In genomic region chr5:132410451-132411381, GRCh38 we compare ENCODE assay signal across 1 cellular context.
A peak's percentile ranks its signal among the peaks of the same experiment; 100 is the strongest.
TF ChIP-seq lines count a peak whose summit lies in the region.

No MANE protein-coding gene starts in this region.

TF ChIP-seq in HepG2, 621 proteins besides CTCF, POLR2A, EP300 and RAD21 (continued from another document and continues in another):
- TF ChIP-seq, protein P1, sequence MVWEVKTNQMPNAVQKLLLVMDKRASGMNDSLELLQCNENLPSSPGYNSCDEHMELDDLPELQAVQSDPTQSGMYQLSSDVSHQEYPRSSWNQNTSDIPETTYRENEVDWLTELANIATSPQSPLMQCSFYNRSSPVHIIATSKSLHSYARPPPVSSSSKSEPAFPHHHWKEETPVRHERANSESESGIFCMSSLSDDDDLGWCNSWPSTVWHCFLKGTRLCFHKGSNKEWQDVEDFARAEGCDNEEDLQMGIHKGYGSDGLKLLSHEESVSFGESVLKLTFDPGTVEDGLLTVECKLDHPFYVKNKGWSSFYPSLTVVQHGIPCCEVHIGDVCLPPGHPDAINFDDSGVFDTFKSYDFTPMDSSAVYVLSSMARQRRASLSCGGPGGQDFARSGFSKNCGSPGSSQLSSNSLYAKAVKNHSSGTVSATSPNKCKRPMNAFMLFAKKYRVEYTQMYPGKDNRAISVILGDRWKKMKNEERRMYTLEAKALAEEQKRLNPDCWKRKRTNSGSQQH (CRISPR knock-in tag; IDR thresholded peaks at IDR 0.05; ENCODE audit: low read depth), result no peak
- TF ChIP-seq JUND (CRISPR knock-in tag; IDR thresholded peaks at IDR 0.05) (0 out of 2 replicates have a peak, but pooled peaks have one; percentile 12), MEIS2 (CRISPR knock-in tag; IDR thresholded peaks at IDR 0.05) (no peak), FOXK2 (IDR thresholded peaks at IDR 0.05) (no peak), HNF4A (CRISPR knock-in tag; IDR thresholded peaks at IDR 0.05) (0 out of 2 replicates have a peak, but pooled peaks have one; percentile 9), PTBP1 (IDR thresholded peaks at IDR 0.05; ENCODE audit: low read depth, low read length, poor library complexity, severe bottlenecking) (peak; percentile 32), ZNF292 (CRISPR knock-in tag; IDR thresholded peaks at IDR 0.05; ENCODE audit: borderline replicate concordance, low read depth) (0 out of 2 replicates have a peak, but pooled peaks have one; percentile 36), YY1 (IDR thresholded peaks at IDR 0.05; ENCODE audit: insufficient read depth, insufficient replicate concordance, low read depth, low read length) (peak; percentile 68), BHLHE40 (IDR thresholded peaks at IDR 0.05; ENCODE audit: low read length) (no peak), ARNT2 (CRISPR knock-in tag; IDR thresholded peaks at IDR 0.05; ENCODE audit: low read depth) (peak; percentile 92), ELF1 (CRISPR knock-in tag; IDR thresholded peaks at IDR 0.05) (no peak), ZNF296 (CRISPR knock-in tag; conservative IDR thresholded peaks at IDR 0.05) (no peak), FOXP4 (CRISPR knock-in tag; IDR thresholded peaks at IDR 0.05) (peak; percentile 28), ZFP82 (CRISPR knock-in tag; IDR thresholded peaks at IDR 0.05; ENCODE audit: borderline replicate concordance) (no peak; the same call in 1 of the 2 replicates), KDM3A (CRISPR knock-in tag; IDR thresholded peaks at IDR 0.05; ENCODE audit: low read depth) (no peak), MED13 (CRISPR knock-in tag; IDR thresholded peaks at IDR 0.05) (peak; percentile 1; the same call in 1 of the 2 replicates), MAZ (IDR thresholded peaks at IDR 0.05; ENCODE audit: borderline replicate concordance, low read depth, low read length) (peak; percentile 61; the same call in 1 of the 2 replicates), MAZ (CRISPR knock-in tag; IDR thresholded peaks at IDR 0.05; ENCODE audit: low read depth) (peak; percentile 45; the same call in 1 of the 2 replicates), ZNF891 (CRISPR knock-in tag; IDR thresholded peaks at IDR 0.05) (0 out of 2 replicates have a peak, but pooled peaks have one; percentile 18), ZBTB1 (CRISPR knock-in tag; IDR thresholded peaks at IDR 0.05; ENCODE audit: borderline replicate concordance) (no peak), ZNF101 (CRISPR knock-in tag; IDR thresholded peaks at IDR 0.05; ENCODE audit: borderline replicate concordance, low read depth) (peak; percentile 44; the same call in 1 of the 2 replicates), ZSCAN9 (CRISPR knock-in tag; IDR thresholded peaks at IDR 0.05; ENCODE audit: borderline replicate concordance) (no peak), MED8 (CRISPR knock-in tag; IDR thresholded peaks at IDR 0.05; ENCODE audit: insufficient replicate concordance) (peak; percentile 22), ZNF138 (CRISPR knock-in tag; IDR thresholded peaks at IDR 0.05; ENCODE audit: low read depth) (0 out of 2 replicates have a peak, but pooled peaks have one; percentile 35), ZNF282 (IDR thresholded peaks at IDR 0.05; ENCODE audit: partially characterized antibody) (no peak), GATAD2A (CRISPR knock-in tag; IDR thresholded peaks at IDR 0.05) (peak; percentile 30; the same call in 1 of the 2 replicates), SIX1 (CRISPR knock-in tag; IDR thresholded peaks at IDR 0.05; ENCODE audit: borderline replicate concordance) (no peak), SSRP1 (CRISPR knock-in tag; IDR thresholded peaks at IDR 0.05) (no peak), TBP (CRISPR knock-in tag; IDR thresholded peaks at IDR 0.05) (no peak), TP53 (CRISPR knock-in tag; conservative IDR thresholded peaks at IDR 0.05) (no peak), MLX (CRISPR knock-in tag; IDR thresholded peaks at IDR 0.05) (no peak), PHF8 (CRISPR knock-in tag; IDR thresholded peaks at IDR 0.05) (peak; percentile 90), DR1 (CRISPR knock-in tag; IDR thresholded peaks at IDR 0.05) (no peak; the same call in 1 of the 2 replicates), YEATS2 (CRISPR knock-in tag; IDR thresholded peaks at IDR 0.05; ENCODE audit: borderline replicate concordance) (peak; percentile 48; the same call in 1 of the 2 replicates), ADNP (CRISPR knock-in tag; IDR thresholded peaks at IDR 0.05) (no peak), ARHGAP35 (CRISPR knock-in tag; IDR thresholded peaks at IDR 0.05; ENCODE audit: borderline replicate concordance) (no peak), ARID3A (IDR thresholded peaks at IDR 0.05; ENCODE audit: low read depth, low read length) (no peak), ZSCAN30 (CRISPR knock-in tag; IDR thresholded peaks at IDR 0.05) (no peak), ZNF746 (CRISPR knock-in tag; IDR thresholded peaks at IDR 0.05) (no peak), ZSCAN29 (CRISPR knock-in tag; conservative IDR thresholded peaks at IDR 0.05) (peak; percentile 74; the same call in 1 of the 2 replicates), KDM4B (CRISPR knock-in tag; IDR thresholded peaks at IDR 0.05) (no peak), PBX2 (CRISPR knock-in tag; IDR thresholded peaks at IDR 0.05) (no peak), GPN1 (CRISPR knock-in tag; IDR thresholded peaks at IDR 0.05; ENCODE audit: borderline replicate concordance) (no peak), CHCHD3 (CRISPR knock-in tag; IDR thresholded peaks at IDR 0.05) (no peak), ZNF747 (CRISPR knock-in tag; IDR thresholded peaks at IDR 0.05; ENCODE audit: borderline replicate concordance) (no peak), POLR2G (IDR thresholded peaks at IDR 0.05; ENCODE audit: low read depth, low read length) (peak; percentile 82), ZFP62 (CRISPR knock-in tag; IDR thresholded peaks at IDR 0.05) (no peak), MXD4 (CRISPR knock-in tag; IDR thresholded peaks at IDR 0.05) (no peak), HMG20A (CRISPR knock-in tag; IDR thresholded peaks at IDR 0.05; ENCODE audit: borderline replicate concordance) (no peak)
- TF ChIP-seq, protein P2, sequence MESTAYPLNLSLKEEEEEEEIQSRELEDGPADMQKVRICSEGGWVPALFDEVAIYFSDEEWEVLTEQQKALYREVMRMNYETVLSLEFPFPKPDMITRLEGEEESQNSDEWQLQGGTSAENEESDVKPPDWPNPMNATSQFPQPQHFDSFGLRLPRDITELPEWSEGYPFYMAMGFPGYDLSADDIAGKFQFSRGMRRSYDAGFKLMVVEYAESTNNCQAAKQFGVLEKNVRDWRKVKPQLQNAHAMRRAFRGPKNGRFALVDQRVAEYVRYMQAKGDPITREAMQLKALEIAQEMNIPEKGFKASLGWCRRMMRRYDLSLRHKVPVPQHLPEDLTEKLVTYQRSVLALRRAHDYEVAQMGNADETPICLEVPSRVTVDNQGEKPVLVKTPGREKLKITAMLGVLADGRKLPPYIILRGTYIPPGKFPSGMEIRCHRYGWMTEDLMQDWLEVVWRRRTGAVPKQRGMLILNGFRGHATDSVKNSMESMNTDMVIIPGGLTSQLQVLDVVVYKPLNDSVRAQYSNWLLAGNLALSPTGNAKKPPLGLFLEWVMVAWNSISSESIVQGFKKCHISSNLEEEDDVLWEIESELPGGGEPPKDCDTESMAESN (CRISPR knock-in tag; conservative IDR thresholded peaks at IDR 0.05), result peak; percentile 54
- TF ChIP-seq, protein P3, sequence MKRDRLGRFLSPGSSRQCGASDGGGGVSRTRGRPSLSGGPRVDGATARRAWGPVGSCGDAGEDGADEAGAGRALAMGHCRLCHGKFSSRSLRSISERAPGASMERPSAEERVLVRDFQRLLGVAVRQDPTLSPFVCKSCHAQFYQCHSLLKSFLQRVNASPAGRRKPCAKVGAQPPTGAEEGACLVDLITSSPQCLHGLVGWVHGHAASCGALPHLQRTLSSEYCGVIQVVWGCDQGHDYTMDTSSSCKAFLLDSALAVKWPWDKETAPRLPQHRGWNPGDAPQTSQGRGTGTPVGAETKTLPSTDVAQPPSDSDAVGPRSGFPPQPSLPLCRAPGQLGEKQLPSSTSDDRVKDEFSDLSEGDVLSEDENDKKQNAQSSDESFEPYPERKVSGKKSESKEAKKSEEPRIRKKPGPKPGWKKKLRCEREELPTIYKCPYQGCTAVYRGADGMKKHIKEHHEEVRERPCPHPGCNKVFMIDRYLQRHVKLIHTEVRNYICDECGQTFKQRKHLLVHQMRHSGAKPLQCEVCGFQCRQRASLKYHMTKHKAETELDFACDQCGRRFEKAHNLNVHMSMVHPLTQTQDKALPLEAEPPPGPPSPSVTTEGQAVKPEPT (CRISPR knock-in tag; IDR thresholded peaks at IDR 0.05; ENCODE audit: low read depth), result peak; percentile 83
- TF ChIP-seq, protein P4, sequence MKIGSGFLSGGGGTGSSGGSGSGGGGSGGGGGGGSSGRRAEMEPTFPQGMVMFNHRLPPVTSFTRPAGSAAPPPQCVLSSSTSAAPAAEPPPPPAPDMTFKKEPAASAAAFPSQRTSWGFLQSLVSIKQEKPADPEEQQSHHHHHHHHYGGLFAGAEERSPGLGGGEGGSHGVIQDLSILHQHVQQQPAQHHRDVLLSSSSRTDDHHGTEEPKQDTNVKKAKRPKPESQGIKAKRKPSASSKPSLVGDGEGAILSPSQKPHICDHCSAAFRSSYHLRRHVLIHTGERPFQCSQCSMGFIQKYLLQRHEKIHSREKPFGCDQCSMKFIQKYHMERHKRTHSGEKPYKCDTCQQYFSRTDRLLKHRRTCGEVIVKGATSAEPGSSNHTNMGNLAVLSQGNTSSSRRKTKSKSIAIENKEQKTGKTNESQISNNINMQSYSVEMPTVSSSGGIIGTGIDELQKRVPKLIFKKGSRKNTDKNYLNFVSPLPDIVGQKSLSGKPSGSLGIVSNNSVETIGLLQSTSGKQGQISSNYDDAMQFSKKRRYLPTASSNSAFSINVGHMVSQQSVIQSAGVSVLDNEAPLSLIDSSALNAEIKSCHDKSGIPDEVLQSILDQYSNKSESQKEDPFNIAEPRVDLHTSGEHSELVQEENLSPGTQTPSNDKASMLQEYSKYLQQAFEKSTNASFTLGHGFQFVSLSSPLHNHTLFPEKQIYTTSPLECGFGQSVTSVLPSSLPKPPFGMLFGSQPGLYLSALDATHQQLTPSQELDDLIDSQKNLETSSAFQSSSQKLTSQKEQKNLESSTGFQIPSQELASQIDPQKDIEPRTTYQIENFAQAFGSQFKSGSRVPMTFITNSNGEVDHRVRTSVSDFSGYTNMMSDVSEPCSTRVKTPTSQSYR (CRISPR knock-in tag; IDR thresholded peaks at IDR 0.05; ENCODE audit: borderline replicate concordance), result peak; percentile 91
